Comparison of ENCODE assay signal across 1 cellular context in genomic region chr2:219029829-219030165, GRCh38.
TF ChIP-seq lines count a peak whose summit lies in the region.

No MANE protein-coding gene starts in this region.

TF ChIP-seq in HepG2, 621 proteins besides CTCF, POLR2A, EP300 and RAD21 (continued from another document and continues in another):
- TF ChIP-seq, protein P1, sequence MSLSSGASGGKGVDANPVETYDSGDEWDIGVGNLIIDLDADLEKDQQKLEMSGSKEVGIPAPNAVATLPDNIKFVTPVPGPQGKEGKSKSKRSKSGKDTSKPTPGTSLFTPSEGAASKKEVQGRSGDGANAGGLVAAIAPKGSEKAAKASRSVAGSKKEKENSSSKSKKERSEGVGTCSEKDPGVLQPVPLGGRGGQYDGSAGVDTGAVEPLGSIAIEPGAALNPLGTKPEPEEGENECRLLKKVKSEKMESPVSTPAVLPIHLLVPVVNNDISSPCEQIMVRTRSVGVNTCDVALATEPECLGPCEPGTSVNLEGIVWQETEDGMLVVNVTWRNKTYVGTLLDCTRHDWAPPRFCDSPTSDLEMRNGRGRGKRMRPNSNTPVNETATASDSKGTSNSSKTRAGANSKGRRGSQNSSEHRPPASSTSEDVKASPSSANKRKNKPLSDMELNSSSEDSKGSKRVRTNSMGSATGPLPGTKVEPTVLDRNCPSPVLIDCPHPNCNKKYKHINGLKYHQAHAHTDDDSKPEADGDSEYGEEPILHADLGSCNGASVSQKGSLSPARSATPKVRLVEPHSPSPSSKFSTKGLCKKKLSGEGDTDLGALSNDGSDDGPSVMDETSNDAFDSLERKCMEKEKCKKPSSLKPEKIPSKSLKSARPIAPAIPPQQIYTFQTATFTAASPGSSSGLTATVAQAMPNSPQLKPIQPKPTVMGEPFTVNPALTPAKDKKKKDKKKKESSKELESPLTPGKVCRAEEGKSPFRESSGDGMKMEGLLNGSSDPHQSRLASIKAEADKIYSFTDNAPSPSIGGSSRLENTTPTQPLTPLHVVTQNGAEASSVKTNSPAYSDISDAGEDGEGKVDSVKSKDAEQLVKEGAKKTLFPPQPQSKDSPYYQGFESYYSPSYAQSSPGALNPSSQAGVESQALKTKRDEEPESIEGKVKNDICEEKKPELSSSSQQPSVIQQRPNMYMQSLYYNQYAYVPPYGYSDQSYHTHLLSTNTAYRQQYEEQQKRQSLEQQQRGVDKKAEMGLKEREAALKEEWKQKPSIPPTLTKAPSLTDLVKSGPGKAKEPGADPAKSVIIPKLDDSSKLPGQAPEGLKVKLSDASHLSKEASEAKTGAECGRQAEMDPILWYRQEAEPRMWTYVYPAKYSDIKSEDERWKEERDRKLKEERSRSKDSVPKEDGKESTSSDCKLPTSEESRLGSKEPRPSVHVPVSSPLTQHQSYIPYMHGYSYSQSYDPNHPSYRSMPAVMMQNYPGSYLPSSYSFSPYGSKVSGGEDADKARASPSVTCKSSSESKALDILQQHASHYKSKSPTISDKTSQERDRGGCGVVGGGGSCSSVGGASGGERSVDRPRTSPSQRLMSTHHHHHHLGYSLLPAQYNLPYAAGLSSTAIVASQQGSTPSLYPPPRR (CRISPR knock-in tag; IDR thresholded peaks at IDR 0.05; ENCODE audit: borderline replicate concordance): 0 out of 2 replicates have a peak, but pooled peaks have one; percentile 9
- TF ChIP-seq MLLT10 (CRISPR knock-in tag; IDR thresholded peaks at IDR 0.05) (no peak), MXI1 (IDR thresholded peaks at IDR 0.05; ENCODE audit: borderline replicate concordance, low read depth, low read length) (peak; percentile 45; the same call in 1 of the 3 replicates), ZNF24 (IDR thresholded peaks at IDR 0.05) (no peak), ZNF503 (CRISPR knock-in tag; IDR thresholded peaks at IDR 0.05) (no peak), ZBTB38 (CRISPR knock-in tag; IDR thresholded peaks at IDR 0.05) (peak; percentile 66; the same call in 1 of the 2 replicates), E2F1 (CRISPR knock-in tag; IDR thresholded peaks at IDR 0.05) (no peak), ZNF484 (CRISPR knock-in tag; IDR thresholded peaks at IDR 0.05; ENCODE audit: borderline replicate concordance, low read depth) (no peak), GTF3A (CRISPR knock-in tag; conservative IDR thresholded peaks at IDR 0.05) (0 out of 2 replicates have a peak, but pooled peaks have one; percentile 92), NONO (IDR thresholded peaks at IDR 0.05) (no peak), NONO (CRISPR knock-in tag; conservative IDR thresholded peaks at IDR 0.05) (0 out of 2 replicates have a peak, but pooled peaks have one; percentile 18), KDM2A (CRISPR knock-in tag; IDR thresholded peaks at IDR 0.05; ENCODE audit: borderline replicate concordance, low read depth) (peak; percentile 63; the same call in 1 of the 2 replicates), ZBTB26 (CRISPR knock-in tag; IDR thresholded peaks at IDR 0.05; ENCODE audit: borderline replicate concordance) (0 out of 2 replicates have a peak, but pooled peaks have one; percentile 60), CEBPG (CRISPR knock-in tag; IDR thresholded peaks at IDR 0.05) (0 out of 2 replicates have a peak, but pooled peaks have one; percentile 12), ATRX (CRISPR knock-in tag; IDR thresholded peaks at IDR 0.05; ENCODE audit: borderline replicate concordance) (no peak), ZNF768 (CRISPR knock-in tag; IDR thresholded peaks at IDR 0.05) (no peak), NFKB2 (CRISPR knock-in tag; IDR thresholded peaks at IDR 0.05; ENCODE audit: borderline replicate concordance) (peak; percentile 51; the same call in 1 of the 2 replicates), MAZ (IDR thresholded peaks at IDR 0.05; ENCODE audit: borderline replicate concordance, low read depth, low read length) (peak; percentile 75; the same call in 1 of the 2 replicates), MAZ (CRISPR knock-in tag; IDR thresholded peaks at IDR 0.05; ENCODE audit: low read depth) (no peak; the same call in 1 of the 2 replicates), SMC3 (IDR thresholded peaks at IDR 0.05; ENCODE audit: low read length) (peak; percentile 79), SOX5 (CRISPR knock-in tag; IDR thresholded peaks at IDR 0.05; ENCODE audit: borderline replicate concordance) (peak; percentile 29; the same call in 1 of the 2 replicates), AHR (CRISPR knock-in tag; IDR thresholded peaks at IDR 0.05) (peak; percentile 89; the same call in 1 of the 2 replicates), TBL1XR1 (IDR thresholded peaks at IDR 0.05; ENCODE audit: borderline replicate concordance, low read length, partially characterized antibody) (no peak), IRF1 (CRISPR knock-in tag; IDR thresholded peaks at IDR 0.05; ENCODE audit: low read depth) (0 out of 2 replicates have a peak, but pooled peaks have one; percentile 25), ZNF17 (CRISPR knock-in tag; IDR thresholded peaks at IDR 0.05) (no peak), STAG1 (CRISPR knock-in tag; IDR thresholded peaks at IDR 0.05) (peak; percentile 95), ATF2 (CRISPR knock-in tag; IDR thresholded peaks at IDR 0.05) (0 out of 2 replicates have a peak, but pooled peaks have one; percentile 25), ZNF451 (CRISPR knock-in tag; IDR thresholded peaks at IDR 0.05) (no peak), KLF11 (CRISPR knock-in tag; IDR thresholded peaks at IDR 0.05) (no peak), ELF3 (CRISPR knock-in tag; IDR thresholded peaks at IDR 0.05) (0 out of 2 replicates have a peak, but pooled peaks have one; percentile 35), THAP11 (CRISPR knock-in tag; IDR thresholded peaks at IDR 0.05) (0 out of 2 replicates have a peak, but pooled peaks have one; percentile 16), SNRNP70 (IDR thresholded peaks at IDR 0.05; ENCODE audit: low read depth, low read length) (no peak), ZBED4 (CRISPR knock-in tag; IDR thresholded peaks at IDR 0.05; ENCODE audit: borderline replicate concordance) (0 out of 2 replicates have a peak, but pooled peaks have one; percentile 40)
- TF ChIP-seq, protein P2, sequence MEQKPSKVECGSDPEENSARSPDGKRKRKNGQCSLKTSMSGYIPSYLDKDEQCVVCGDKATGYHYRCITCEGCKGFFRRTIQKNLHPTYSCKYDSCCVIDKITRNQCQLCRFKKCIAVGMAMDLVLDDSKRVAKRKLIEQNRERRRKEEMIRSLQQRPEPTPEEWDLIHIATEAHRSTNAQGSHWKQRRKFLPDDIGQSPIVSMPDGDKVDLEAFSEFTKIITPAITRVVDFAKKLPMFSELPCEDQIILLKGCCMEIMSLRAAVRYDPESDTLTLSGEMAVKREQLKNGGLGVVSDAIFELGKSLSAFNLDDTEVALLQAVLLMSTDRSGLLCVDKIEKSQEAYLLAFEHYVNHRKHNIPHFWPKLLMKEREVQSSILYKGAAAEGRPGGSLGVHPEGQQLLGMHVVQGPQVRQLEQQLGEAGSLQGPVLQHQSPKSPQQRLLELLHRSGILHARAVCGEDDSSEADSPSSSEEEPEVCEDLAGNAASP (CRISPR knock-in tag; IDR thresholded peaks at IDR 0.05; ENCODE audit: borderline replicate concordance): peak; percentile 65; the same call in 1 of the 2 replicates
- TF ChIP-seq, protein P3, sequence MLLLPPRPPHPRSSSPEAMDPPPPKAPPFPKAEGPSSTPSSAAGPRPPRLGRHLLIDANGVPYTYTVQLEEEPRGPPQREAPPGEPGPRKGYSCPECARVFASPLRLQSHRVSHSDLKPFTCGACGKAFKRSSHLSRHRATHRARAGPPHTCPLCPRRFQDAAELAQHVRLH (CRISPR knock-in tag; IDR thresholded peaks at IDR 0.05; ENCODE audit: borderline replicate concordance, low read depth): 0 out of 2 replicates have a peak, but pooled peaks have one; percentile 34
- TF ChIP-seq, protein P4, sequence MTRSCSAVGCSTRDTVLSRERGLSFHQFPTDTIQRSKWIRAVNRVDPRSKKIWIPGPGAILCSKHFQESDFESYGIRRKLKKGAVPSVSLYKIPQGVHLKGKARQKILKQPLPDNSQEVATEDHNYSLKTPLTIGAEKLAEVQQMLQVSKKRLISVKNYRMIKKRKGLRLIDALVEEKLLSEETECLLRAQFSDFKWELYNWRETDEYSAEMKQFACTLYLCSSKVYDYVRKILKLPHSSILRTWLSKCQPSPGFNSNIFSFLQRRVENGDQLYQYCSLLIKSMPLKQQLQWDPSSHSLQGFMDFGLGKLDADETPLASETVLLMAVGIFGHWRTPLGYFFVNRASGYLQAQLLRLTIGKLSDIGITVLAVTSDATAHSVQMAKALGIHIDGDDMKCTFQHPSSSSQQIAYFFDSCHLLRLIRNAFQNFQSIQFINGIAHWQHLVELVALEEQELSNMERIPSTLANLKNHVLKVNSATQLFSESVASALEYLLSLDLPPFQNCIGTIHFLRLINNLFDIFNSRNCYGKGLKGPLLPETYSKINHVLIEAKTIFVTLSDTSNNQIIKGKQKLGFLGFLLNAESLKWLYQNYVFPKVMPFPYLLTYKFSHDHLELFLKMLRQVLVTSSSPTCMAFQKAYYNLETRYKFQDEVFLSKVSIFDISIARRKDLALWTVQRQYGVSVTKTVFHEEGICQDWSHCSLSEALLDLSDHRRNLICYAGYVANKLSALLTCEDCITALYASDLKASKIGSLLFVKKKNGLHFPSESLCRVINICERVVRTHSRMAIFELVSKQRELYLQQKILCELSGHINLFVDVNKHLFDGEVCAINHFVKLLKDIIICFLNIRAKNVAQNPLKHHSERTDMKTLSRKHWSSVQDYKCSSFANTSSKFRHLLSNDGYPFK (CRISPR knock-in tag; IDR thresholded peaks at IDR 0.05; ENCODE audit: borderline replicate concordance): no peak
